ENCODE assay signal across 9 cellular contexts in the genomic region with DNA sequence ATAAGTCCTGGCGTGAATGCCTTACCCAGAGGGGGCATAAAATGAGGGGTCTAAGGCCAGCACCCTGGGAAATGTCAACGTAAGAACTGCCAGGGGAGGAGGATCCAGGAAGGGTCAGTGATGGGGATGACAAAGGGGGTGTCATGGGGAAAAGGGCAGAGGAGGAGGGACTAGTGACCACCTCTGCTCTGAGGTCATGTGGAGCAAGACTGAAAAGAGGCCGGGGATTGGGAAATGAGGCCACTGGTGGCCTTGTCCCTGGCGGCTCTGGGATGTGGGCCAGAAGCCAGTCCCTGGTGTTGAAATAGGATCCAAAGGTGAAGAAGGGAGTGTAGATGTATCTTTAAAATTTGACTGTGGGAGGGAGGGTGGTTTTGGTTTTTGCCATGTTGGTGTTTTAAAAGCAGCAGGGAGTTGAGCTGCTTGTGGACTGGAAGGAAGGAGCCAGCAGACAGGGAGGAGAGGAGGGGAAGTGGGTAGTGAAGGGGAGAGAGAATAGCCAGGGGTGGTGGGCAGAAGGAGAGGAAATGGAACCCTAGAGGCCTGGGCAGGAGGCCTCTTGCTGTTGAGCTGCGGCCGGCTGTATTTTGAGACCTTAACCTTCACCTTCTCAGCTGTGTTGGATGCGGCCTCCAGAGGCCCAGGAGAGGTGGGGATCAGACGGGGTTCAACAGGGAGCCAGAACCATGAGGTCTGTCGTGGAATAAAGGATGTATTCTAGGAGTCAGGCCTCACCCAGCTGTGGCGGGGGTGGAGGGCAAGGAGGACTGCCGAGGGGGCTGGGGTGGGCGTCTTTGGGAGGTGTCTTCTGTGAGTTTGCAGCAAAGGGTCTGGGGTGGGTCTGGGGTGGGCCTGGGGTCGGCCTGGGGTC.
A peak's percentile ranks its signal among the peaks of the same experiment; 100 is the strongest.
DNase-seq lines count a peak whose midpoint lies in the region; ATAC-seq and TF ChIP-seq lines count a peak whose summit lies in the region.
"Had no signal": no experiment of that assay in that cellular context is flagged by ENCODE, and none has a peak within 500 bp of the region (broad histone marks: within the 10 kb centered on the region; RNA-seq: fewer than 3 reads in every experiment).

No MANE protein-coding gene starts in this region.

- H3K4me2 ChIP-seq in mammary epithelial cell (ENCODE audit: insufficient read depth, low read depth, low read length): no peak overlapping the region

- no peak for TF ChIP-seq CTCF in AG10803 (conservative IDR thresholded peaks at IDR 0.05; ENCODE audit: low read length)
- TF ChIP-seq CTCF in osteocyte (IDR thresholded peaks at IDR 0.05): no peak
- no peak for TF ChIP-seq CTCF in mammary epithelial cell (conservative IDR thresholded peaks at IDR 0.05 in 1 of 2, IDR thresholded peaks at IDR 0.05 in 1 of 2; ENCODE audit: extremely low read depth in 1 of 2, insufficient read depth in 1 of 2, low read depth in 1 of 2, low read length in 2 of 2)

- in situ Hi-C loops in mammary epithelial cell (cut with MboI; ENCODE audit: low sequenced_read_pairs in 2 of 2): no loop called here

- peak overlapping the region; percentile 86 for H3K27ac Mint-ChIP-seq in osteocyte (ENCODE audit: unreplicated experiment)

- H3K79me2 ChIP-seq in mammary epithelial cell (ENCODE audit: insufficient read depth, low read length): no peaks in the 10 kb centered on the region

- DNase-seq in AG10803 (ENCODE audit: low read depth) (peak; percentile 45), NCI-H2196 treated with DMSO at 0.1 percent for 48 hours (lab: John Stamatoyannopoulos, UW; ENCODE audit: unreplicated experiment) (peak; percentile 15), Right ventricle myocardium inferior (ENCODE audit: missing footprints) (no peak), osteocyte (ENCODE audit: extremely low spot score, unreplicated experiment) (no peak), mammary epithelial cell (no peak)
- DNase-seq: stimulated activated CD4-positive, alpha-beta T cell treated with anti-CD3 and anti-CD28 coated beads, Interleukin-1b, Interleukin-23, amount 100 ng/mL, for 48 hours had no signal

- intact Hi-C loops in Right ventricle myocardium inferior (cut with DNase I) (no loop called here), mammary epithelial cell (cut with micrococcal nuclease) (no loop called here)

- H3K36me3 ChIP-seq in mammary epithelial cell (ENCODE audit: insufficient read depth, low read length): no peaks in the 10 kb centered on the region

- no peaks in the 10 kb centered on the region for H3K9me3 ChIP-seq in mammary epithelial cell (replicated peaks; ENCODE audit: insufficient read depth, low read length)

- no peaks in the 10 kb centered on the region for H3K27me3 Mint-ChIP-seq in osteocyte (ENCODE audit: unreplicated experiment)

- ATAC-seq in Right ventricle myocardium inferior: peak; percentile 60
- ATAC-seq in GM21390 (IDR thresholded peaks at IDR 0.05; ENCODE audit: unreplicated experiment): no peak
- no peak for ATAC-seq in HG02642 (IDR thresholded peaks at IDR 0.05; ENCODE audit: poor library complexity, unreplicated experiment)
- ATAC-seq in GM21515 (IDR thresholded peaks at IDR 0.05; ENCODE audit: unreplicated experiment): no peak

- H3K27me3 ChIP-seq in mammary epithelial cell (ENCODE audit: insufficient read depth, low read length): no peaks in the 10 kb centered on the region

- H4K20me1 ChIP-seq in mammary epithelial cell (ENCODE audit: insufficient read depth, low read length): no peaks in the 10 kb centered on the region

- H3K9ac ChIP-seq in mammary epithelial cell (ENCODE audit: insufficient read depth, low read length): no peak overlapping the region

- CTCF ChIA-PET in mammary epithelial cell (lab: Charles Lee; ENCODE audit: low non-redundant PET): no interaction called here

- BruUV-seq in mammary epithelial cell (replicated peaks; lab: Mats Ljungman, UMichigan): no TSS peak

- dilution Hi-C loops in mammary epithelial cell (cut with HindIII; ENCODE audit: low sequenced_read_pairs): no loop called here

- peaks cover 10% of the 10 kb centered on the region for H3K4me1 Mint-ChIP-seq in osteocyte (ENCODE audit: unreplicated experiment)

- H3K4me3 Mint-ChIP-seq in osteocyte (ENCODE audit: unreplicated experiment): no peak overlapping the region

- H2AFZ ChIP-seq in mammary epithelial cell (ENCODE audit: low read depth, low read length): no peak overlapping the region

- H3K4me3 ChIP-seq in AG10803 (ENCODE audit: low read length): no peak overlapping the region
- no peak overlapping the region for H3K4me3 ChIP-seq in mammary epithelial cell (replicated peaks in 1 of 3; ENCODE audit: insufficient read depth in 1 of 3, low read depth in 2 of 3, low read length in 3 of 3)

- no peaks in the 10 kb centered on the region for H3K9me3 Mint-ChIP-seq in osteocyte (ENCODE audit: unreplicated experiment)

- 80% methylated on average over 9 of the region's 13 CpGs for WGBS in mammary epithelial cell (ENCODE audit: low coverage, missing lambda C conversion rate)

- H3K27ac ChIP-seq in mammary epithelial cell (ENCODE audit: insufficient read depth, low read depth, low read length): no peak overlapping the region

- H3K36me3 Mint-ChIP-seq in osteocyte (ENCODE audit: unreplicated experiment): no peaks in the 10 kb centered on the region

- no peaks in the 10 kb centered on the region for H3K4me1 ChIP-seq in mammary epithelial cell (ENCODE audit: insufficient read depth, low read length)

Comparison
In these comparisons a context has a peak if more than half of its experiments do, and no peak if none do; other contexts are left out.
1. DNase-seq: peak in AG10803 (single experiment) and NCI-H2196 treated with DMSO at 0.1 percent for 48 hours (single experiment); none in Right ventricle myocardium inferior (single experiment), osteocyte (single experiment) and mammary epithelial cell (single experiment).